ENCODE assay signal across 1 cellular context in the genomic region with DNA sequence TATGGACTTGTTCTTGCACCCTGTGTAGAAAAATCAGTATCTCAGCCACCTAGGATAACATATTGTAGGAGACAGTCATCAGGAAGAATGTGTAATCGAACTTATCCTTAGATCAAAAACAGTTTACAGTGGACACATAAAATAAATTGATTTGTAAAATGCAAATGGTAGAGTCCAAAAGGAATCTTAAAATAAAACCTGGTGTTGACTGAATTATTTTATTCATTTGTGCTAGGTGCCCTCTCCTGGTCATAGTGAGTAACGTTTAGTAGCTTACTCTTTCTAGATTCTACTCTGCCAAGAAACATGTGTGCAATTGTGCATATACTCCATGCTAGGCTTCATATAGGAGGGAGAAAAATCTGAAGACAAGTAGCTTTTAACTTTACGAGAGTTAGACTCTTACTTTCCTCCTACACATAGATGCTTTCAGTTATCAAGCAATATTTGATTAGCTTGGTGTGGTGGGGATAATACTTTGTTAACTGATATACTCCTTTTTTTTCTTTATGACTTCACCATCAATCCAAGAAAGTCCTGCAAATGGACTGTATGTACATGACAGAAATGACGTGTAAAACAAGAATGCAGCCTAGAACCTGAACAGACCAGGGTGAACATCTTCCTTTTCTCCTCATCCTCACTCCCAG.
TF ChIP-seq lines count a peak whose summit lies in the region.

No MANE protein-coding gene starts in this region.

TF ChIP-seq in H1, 55 proteins besides CTCF, POLR2A, EP300 and RAD21 (continued from another document):
- TF ChIP-seq, protein P1, sequence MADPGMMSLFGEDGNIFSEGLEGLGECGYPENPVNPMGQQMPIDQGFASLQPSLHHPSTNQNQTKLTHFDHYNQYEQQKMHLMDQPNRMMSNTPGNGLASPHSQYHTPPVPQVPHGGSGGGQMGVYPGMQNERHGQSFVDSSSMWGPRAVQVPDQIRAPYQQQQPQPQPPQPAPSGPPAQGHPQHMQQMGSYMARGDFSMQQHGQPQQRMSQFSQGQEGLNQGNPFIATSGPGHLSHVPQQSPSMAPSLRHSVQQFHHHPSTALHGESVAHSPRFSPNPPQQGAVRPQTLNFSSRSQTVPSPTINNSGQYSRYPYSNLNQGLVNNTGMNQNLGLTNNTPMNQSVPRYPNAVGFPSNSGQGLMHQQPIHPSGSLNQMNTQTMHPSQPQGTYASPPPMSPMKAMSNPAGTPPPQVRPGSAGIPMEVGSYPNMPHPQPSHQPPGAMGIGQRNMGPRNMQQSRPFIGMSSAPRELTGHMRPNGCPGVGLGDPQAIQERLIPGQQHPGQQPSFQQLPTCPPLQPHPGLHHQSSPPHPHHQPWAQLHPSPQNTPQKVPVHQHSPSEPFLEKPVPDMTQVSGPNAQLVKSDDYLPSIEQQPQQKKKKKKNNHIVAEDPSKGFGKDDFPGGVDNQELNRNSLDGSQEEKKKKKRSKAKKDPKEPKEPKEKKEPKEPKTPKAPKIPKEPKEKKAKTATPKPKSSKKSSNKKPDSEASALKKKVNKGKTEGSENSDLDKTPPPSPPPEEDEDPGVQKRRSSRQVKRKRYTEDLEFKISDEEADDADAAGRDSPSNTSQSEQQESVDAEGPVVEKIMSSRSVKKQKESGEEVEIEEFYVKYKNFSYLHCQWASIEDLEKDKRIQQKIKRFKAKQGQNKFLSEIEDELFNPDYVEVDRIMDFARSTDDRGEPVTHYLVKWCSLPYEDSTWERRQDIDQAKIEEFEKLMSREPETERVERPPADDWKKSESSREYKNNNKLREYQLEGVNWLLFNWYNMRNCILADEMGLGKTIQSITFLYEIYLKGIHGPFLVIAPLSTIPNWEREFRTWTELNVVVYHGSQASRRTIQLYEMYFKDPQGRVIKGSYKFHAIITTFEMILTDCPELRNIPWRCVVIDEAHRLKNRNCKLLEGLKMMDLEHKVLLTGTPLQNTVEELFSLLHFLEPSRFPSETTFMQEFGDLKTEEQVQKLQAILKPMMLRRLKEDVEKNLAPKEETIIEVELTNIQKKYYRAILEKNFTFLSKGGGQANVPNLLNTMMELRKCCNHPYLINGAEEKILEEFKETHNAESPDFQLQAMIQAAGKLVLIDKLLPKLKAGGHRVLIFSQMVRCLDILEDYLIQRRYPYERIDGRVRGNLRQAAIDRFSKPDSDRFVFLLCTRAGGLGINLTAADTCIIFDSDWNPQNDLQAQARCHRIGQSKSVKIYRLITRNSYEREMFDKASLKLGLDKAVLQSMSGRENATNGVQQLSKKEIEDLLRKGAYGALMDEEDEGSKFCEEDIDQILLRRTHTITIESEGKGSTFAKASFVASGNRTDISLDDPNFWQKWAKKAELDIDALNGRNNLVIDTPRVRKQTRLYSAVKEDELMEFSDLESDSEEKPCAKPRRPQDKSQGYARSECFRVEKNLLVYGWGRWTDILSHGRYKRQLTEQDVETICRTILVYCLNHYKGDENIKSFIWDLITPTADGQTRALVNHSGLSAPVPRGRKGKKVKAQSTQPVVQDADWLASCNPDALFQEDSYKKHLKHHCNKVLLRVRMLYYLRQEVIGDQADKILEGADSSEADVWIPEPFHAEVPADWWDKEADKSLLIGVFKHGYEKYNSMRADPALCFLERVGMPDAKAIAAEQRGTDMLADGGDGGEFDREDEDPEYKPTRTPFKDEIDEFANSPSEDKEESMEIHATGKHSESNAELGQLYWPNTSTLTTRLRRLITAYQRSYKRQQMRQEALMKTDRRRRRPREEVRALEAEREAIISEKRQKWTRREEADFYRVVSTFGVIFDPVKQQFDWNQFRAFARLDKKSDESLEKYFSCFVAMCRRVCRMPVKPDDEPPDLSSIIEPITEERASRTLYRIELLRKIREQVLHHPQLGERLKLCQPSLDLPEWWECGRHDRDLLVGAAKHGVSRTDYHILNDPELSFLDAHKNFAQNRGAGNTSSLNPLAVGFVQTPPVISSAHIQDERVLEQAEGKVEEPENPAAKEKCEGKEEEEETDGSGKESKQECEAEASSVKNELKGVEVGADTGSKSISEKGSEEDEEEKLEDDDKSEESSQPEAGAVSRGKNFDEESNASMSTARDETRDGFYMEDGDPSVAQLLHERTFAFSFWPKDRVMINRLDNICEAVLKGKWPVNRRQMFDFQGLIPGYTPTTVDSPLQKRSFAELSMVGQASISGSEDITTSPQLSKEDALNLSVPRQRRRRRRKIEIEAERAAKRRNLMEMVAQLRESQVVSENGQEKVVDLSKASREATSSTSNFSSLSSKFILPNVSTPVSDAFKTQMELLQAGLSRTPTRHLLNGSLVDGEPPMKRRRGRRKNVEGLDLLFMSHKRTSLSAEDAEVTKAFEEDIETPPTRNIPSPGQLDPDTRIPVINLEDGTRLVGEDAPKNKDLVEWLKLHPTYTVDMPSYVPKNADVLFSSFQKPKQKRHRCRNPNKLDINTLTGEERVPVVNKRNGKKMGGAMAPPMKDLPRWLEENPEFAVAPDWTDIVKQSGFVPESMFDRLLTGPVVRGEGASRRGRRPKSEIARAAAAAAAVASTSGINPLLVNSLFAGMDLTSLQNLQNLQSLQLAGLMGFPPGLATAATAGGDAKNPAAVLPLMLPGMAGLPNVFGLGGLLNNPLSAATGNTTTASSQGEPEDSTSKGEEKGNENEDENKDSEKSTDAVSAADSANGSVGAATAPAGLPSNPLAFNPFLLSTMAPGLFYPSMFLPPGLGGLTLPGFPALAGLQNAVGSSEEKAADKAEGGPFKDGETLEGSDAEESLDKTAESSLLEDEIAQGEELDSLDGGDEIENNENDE (IDR thresholded peaks at IDR 0.05; ENCODE audit: insufficient replicate concordance, low read length), result no peak
- TF ChIP-seq KDM1A (IDR thresholded peaks at IDR 0.05; ENCODE audit: borderline replicate concordance, low read length) (no peak), YY1 (IDR thresholded peaks at IDR 0.05; ENCODE audit: low read depth, low read length) (no peak), KDM5A (IDR thresholded peaks at IDR 0.05; ENCODE audit: low read length) (no peak), TAF1 (IDR thresholded peaks at IDR 0.05; ENCODE audit: low read depth, low read length) (no peak), ASH2L (IDR thresholded peaks at IDR 0.05; ENCODE audit: low read length) (no peak), RBBP5 (IDR thresholded peaks at IDR 0.05; ENCODE audit: borderline replicate concordance, low read depth, low read length) (no peak), NANOG (IDR thresholded peaks at IDR 0.05; ENCODE audit: insufficient read depth, low read depth, low read length, poor library complexity, severe bottlenecking) (no peak), POLR2AphosphoS5 (IDR thresholded peaks at IDR 0.05; ENCODE audit: low read depth, low read length) (no peak)
- TF ChIP-seq, protein P2, sequence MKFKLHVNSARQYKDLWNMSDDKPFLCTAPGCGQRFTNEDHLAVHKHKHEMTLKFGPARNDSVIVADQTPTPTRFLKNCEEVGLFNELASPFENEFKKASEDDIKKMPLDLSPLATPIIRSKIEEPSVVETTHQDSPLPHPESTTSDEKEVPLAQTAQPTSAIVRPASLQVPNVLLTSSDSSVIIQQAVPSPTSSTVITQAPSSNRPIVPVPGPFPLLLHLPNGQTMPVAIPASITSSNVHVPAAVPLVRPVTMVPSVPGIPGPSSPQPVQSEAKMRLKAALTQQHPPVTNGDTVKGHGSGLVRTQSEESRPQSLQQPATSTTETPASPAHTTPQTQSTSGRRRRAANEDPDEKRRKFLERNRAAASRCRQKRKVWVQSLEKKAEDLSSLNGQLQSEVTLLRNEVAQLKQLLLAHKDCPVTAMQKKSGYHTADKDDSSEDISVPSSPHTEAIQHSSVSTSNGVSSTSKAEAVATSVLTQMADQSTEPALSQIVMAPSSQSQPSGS (IDR thresholded peaks at IDR 0.05; ENCODE audit: low read length), result no peak
